Comparison of ENCODE assay signal across 10 cellular contexts in the genomic region with DNA sequence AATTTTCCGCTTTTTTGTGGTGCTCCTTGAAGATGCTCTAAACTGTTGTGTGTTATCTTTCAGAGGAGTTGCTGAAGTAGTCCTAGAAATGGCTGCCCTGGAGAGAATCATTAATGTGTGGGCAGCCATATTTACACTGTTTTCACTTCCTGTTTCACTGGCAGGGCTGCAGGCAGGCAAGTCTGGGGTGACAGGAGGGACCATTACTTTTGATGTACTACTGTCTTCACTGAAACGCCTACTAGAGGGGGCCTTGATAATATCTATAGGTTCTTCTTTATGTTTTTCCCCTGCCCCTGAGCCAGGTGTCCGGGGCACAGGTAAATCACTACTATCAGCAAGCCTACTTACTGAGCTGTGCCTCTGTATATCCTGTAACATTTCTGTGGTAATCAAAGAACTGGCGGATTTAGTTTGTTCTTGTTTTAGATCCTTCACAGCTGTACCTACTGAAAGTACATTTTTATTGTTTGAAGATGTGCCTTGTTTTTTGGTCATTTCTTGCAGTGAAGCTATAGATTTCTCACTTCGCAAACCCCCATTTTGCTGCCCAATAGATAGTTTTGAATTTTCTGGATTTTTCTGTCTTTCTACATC. TPM values are rescaled to one million over a fixed set of nuclear protein-coding genes. Genes with fewer than 3 reads are reported as not detected.
A peak's percentile ranks its signal among the peaks of the same experiment; 100 is the strongest.
DNase-seq lines count a peak whose midpoint lies in the region; ATAC-seq, FAIRE-seq and TF ChIP-seq lines count a peak whose summit lies in the region.
"Had no signal": no experiment of that assay in that cellular context is flagged by ENCODE, and none has a peak within 500 bp of the region (broad histone marks: within the 10 kb centered on the region; RNA-seq: fewer than 3 reads in every experiment).

No MANE protein-coding gene starts in this region.

- no peaks in the 10 kb centered on the region for H3K27me3 Mint-ChIP-seq in activated T-helper 1 cell treated with anti-CD3 and anti-CD28 coated beads, Interleukin-12 subunit alpha, Interleukin-12 subunit beta, Interleukin-2, Interleukin-4 antibody, amounts not matched to agents 30 ng/mL and 10 ng/mL and 1 ng/mL, durations not matched to agents 14 hours and 24 hours and 36 hours (ENCODE audit: insufficient read depth)

- POLR2A ChIA-PET in RWPE1 (lab: Yijun Ruan, JAX; ENCODE audit: low non-redundant PET): no interaction called here

- H3K4me3 Mint-ChIP-seq in activated T-helper 1 cell treated with anti-CD3 and anti-CD28 coated beads, Interleukin-12 subunit alpha, Interleukin-12 subunit beta, Interleukin-2, Interleukin-4 antibody, amounts not matched to agents 30 ng/mL and 10 ng/mL and 1 ng/mL, durations not matched to agents 14 hours and 24 hours and 36 hours: no peak overlapping the region

- TF ChIP-seq CTCF in GM20000 (IDR thresholded peaks at IDR 0.05; ENCODE audit: extremely low read depth, missing control alignments) (no peak), RWPE1 (conservative IDR thresholded peaks at IDR 0.05; ENCODE audit: low read depth) (no peak), brain microvascular endothelial cell (IDR thresholded peaks at IDR 0.05; ENCODE audit: low read depth, low read length, missing control alignments) (no peak)

- intact Hi-C loops in activated T-helper 1 cell treated with anti-CD3 and anti-CD28 coated beads, Interleukin-12 subunit alpha, Interleukin-12 subunit beta, Interleukin-2, Interleukin-4 antibody, amounts not matched to agents 30 ng/mL and 10 ng/mL and 1 ng/mL, durations not matched to agents 14 hours and 24 hours and 36 hours (cut with micrococcal nuclease): no loop called here

- peaks cover 32% of the 10 kb centered on the region for H3K36me3 ChIP-seq in brain microvascular endothelial cell (replicated peaks)

- ATAC-seq in HG03196 (IDR thresholded peaks at IDR 0.05; ENCODE audit: unreplicated experiment): peak; percentile 94

- no peak overlapping the region for H3K4me3 ChIP-seq in brain microvascular endothelial cell (ENCODE audit: low read depth, low read length)

- DNase-seq in GM12892 (ENCODE audit: insufficient read length) (peak; percentile 30), GM20000 (ENCODE audit: low spot score) (peak; percentile 66), UCSD-AML1 (lab: John Stamatoyannopoulos, UW; ENCODE audit: unreplicated experiment) (no peak), RWPE1 (ENCODE audit: low spot score) (no peak), NCI-H1694 (lab: John Stamatoyannopoulos, UW) (no peak), brain microvascular endothelial cell (no peak)
- no peak for DNase-seq in activated T-helper 1 cell treated with anti-CD3 and anti-CD28 coated beads, Interleukin-12 subunit alpha, Interleukin-12 subunit beta, Interleukin-2, Interleukin-4 antibody, amounts not matched to agents 30 ng/mL and 10 ng/mL and 1 ng/mL, durations not matched to agents 14 hours and 24 hours and 36 hours (ENCODE audit: low spot score)
- DNase-seq: NCI-H82 had no signal

- H3K27ac Mint-ChIP-seq in activated T-helper 1 cell treated with anti-CD3 and anti-CD28 coated beads, Interleukin-12 subunit alpha, Interleukin-12 subunit beta, Interleukin-2, Interleukin-4 antibody, amounts not matched to agents 30 ng/mL and 10 ng/mL and 1 ng/mL, durations not matched to agents 14 hours and 24 hours and 36 hours: peak overlapping the region; percentile 10

- no peaks in the 10 kb centered on the region for H3K27me3 ChIP-seq in brain microvascular endothelial cell (replicated peaks)

- CTCF ChIA-PET in RWPE1 (lab: Yijun Ruan, JAX): interaction anchor here (0.6 kb wide), 1 partner anchor 151 kb away, joined by 3 read pairs; no protein-coding TSS in a partner anchor

- TF ChIP-seq POLR2A in GM12892 (IDR thresholded peaks at IDR 0.05; ENCODE audit: low read depth, low read length): no peak

- in situ Hi-C loops in brain microvascular endothelial cell (cut with HindIII; ENCODE audit: low pct_ligation_motif_present, low sequenced_read_pairs): no loop called here

- peaks cover 27% of the 10 kb centered on the region for H3K36me3 Mint-ChIP-seq in activated T-helper 1 cell treated with anti-CD3 and anti-CD28 coated beads, Interleukin-12 subunit alpha, Interleukin-12 subunit beta, Interleukin-2, Interleukin-4 antibody, amounts not matched to agents 30 ng/mL and 10 ng/mL and 1 ng/mL, durations not matched to agents 14 hours and 24 hours and 36 hours (ENCODE audit: low read depth)

- peak; percentile 91 for FAIRE-seq in GM12892 (lab: Jason Lieb, UNC)
- FAIRE-seq: astrocyte had no signal

- H3K27ac ChIP-seq in RWPE1: no peak overlapping the region
- no peak overlapping the region for H3K27ac ChIP-seq in brain microvascular endothelial cell

- no peaks in the 10 kb centered on the region for H3K9me3 Mint-ChIP-seq in activated T-helper 1 cell treated with anti-CD3 and anti-CD28 coated beads, Interleukin-12 subunit alpha, Interleukin-12 subunit beta, Interleukin-2, Interleukin-4 antibody, amounts not matched to agents 30 ng/mL and 10 ng/mL and 1 ng/mL, durations not matched to agents 14 hours and 24 hours and 36 hours

- H3K4me1 Mint-ChIP-seq in activated T-helper 1 cell treated with anti-CD3 and anti-CD28 coated beads, Interleukin-12 subunit alpha, Interleukin-12 subunit beta, Interleukin-2, Interleukin-4 antibody, amounts not matched to agents 30 ng/mL and 10 ng/mL and 1 ng/mL, durations not matched to agents 14 hours and 24 hours and 36 hours (ENCODE audit: low read depth): peaks cover 13% of the 10 kb centered on the region

RNA-seq across cellular contexts. Expression of gene ACAT1, which starts 39.7 kb away (rescaled TPM):
- polyA plus RNA-seq in GM12892 (2012; ENCODE audit: missing spikeins): 90.2 TPM
- total RNA-seq in activated T-helper 1 cell treated with anti-CD3 and anti-CD28 coated beads, Interleukin-12 subunit alpha, Interleukin-12 subunit beta, Interleukin-2, Interleukin-4 antibody, amounts not matched to agents 30 ng/mL and 10 ng/mL and 1 ng/mL, durations not matched to agents 14 hours and 24 hours and 36 hours: 52.8 and 56.8 TPM in 2 replicates

Comparison
In these comparisons a context has a peak if more than half of its experiments do, and no peak if none do; other contexts are left out.
1. DNase-seq: peak in GM12892 (single experiment) and GM20000 (single experiment); none in activated T-helper 1 cell treated with anti-CD3 and anti-CD28 coated beads, Interleukin-12 subunit alpha, Interleukin-12 subunit beta, Interleukin-2, Interleukin-4 antibody, amounts not matched to agents 30 ng/mL and 10 ng/mL and 1 ng/mL, durations not matched to agents 14 hours and 24 hours and 36 hours (single experiment), UCSD-AML1 (single experiment), RWPE1 (single experiment), NCI-H1694 (single experiment) and brain microvascular endothelial cell (single experiment).